In the genomic region with DNA sequence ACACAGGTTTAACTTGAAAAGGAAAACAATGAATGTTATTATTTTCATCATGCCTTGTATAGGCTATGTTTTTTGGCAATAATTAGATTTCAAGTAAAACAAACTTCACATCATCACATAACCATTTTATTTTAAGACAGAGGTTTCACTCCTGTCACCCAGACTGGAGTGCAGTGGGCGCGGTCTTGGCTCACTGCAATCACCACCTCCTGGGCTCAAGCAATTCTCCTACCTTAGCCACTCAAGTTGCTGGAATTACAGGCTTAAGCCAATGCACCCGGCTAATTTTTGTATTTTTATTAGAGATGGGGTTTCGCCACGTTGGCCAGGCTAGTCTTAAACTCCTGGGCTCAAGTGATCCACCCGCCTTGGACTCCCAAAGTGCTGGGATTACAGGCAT, we compare ENCODE assay signal across 26 cellular contexts.
"Had no signal": no experiment of that assay in that cellular context is flagged by ENCODE, and none has a peak within 500 bp of the region (broad histone marks: within the 10 kb centered on the region; RNA-seq: fewer than 3 reads in every experiment).

No MANE protein-coding gene starts in this region.

- H3K4me1 ChIP-seq: parathyroid adenoma, psoas muscle, right lobe of liver, sigmoid colon, suprapubic skin, testis, tibial nerve, upper lobe of left lung, uterus had no signal

- H3K27ac ChIP-seq: ovary, parathyroid adenoma, psoas muscle, right lobe of liver, sigmoid colon, suprapubic skin, testis, tibial nerve, upper lobe of left lung, uterus had no signal

- H3K4me3 ChIP-seq: ovary, psoas muscle, right lobe of liver, sigmoid colon, suprapubic skin, testis, tibial nerve, upper lobe of left lung, uterus had no signal

- H3K36me3 ChIP-seq: ovary, right lobe of liver, sigmoid colon, suprapubic skin, tibial nerve, upper lobe of left lung, uterus had no signal

- H3K27me3 ChIP-seq: ovary, right lobe of liver, sigmoid colon, suprapubic skin, testis, tibial nerve, upper lobe of left lung, uterus had no signal

- H3K9me3 ChIP-seq: ovary, psoas muscle, right lobe of liver, sigmoid colon, suprapubic skin, testis, tibial nerve, upper lobe of left lung, uterus had no signal

- ATAC-seq: naive thymus-derived CD8-positive, alpha-beta T cell; natural killer cell treated with Interleukin-12 subunit alpha and Interleukin-12 subunit beta and Interleukin-15 and Interleukin-18, amount 100 ng/mL, for 72 hours; psoas muscle; right cardiac atrium; right lobe of liver; stimulated activated effector memory CD8-positive, alpha-beta T cell treated with anti-CD3 and anti-CD28 coated beads, Interleukin-12 subunit alpha, Interleukin-12 subunit beta, amount 100 ng/mL, for 72 hours; stimulated activated naive B cell treated with anti-CD40 and anti-IgM and Interleukin-4, amounts not matched to agents 10 μg/mL and 1 μg/mL and 100 μg/mL, for 72 hours had no signal

- DNase-seq: naive B cell; naive thymus-derived CD8-positive, alpha-beta T cell; nephron progenitor cell; occipital lobe; ovary; psoas muscle; right cardiac atrium; right lobe of liver; sigmoid colon; small intestine; stimulated activated CD4-positive, alpha-beta T cell treated with anti-CD3 and anti-CD28 coated beads, Interleukin-15, amount 100 ng/mL, for 24 hours; stimulated activated CD4-positive, alpha-beta T cell treated with anti-CD3 and anti-CD28 coated beads, Interleukin-2, amount 100 ng/mL, for 24 hours; stimulated activated CD4-positive, alpha-beta T cell treated with anti-CD3 and anti-CD28 coated beads, Interleukin-2, amount 100 ng/mL, for 48 hours; stimulated activated CD4-positive, alpha-beta T cell treated with anti-CD3 and anti-CD28 coated beads, Interleukin-4, amount 100 ng/mL, for 24 hours; stimulated activated naive B cell treated with anti-CD40 and anti-IgM and Interleukin-4, amounts not matched to agents 10 μg/mL and 1 μg/mL and 100 μg/mL, for 72 hours; stimulated activated naive CD4-positive, alpha-beta T cell treated with Interleukin-2 at 50 U/mL for 16 hours; substantia nigra; testis; trophoblast cell; uterus had no signal
